27 cellular contexts compared by ENCODE assay signal in genomic region chr10:110805292-110805691, GRCh38.
DNase-seq lines count a peak whose midpoint lies in the region; ATAC-seq, FAIRE-seq and TF ChIP-seq lines count a peak whose summit lies in the region.
"Had no signal": no experiment of that assay in that cellular context is flagged by ENCODE, and none has a peak within 500 bp of the region (broad histone marks: within the 10 kb centered on the region; RNA-seq: fewer than 3 reads in every experiment).

No MANE protein-coding gene starts in this region.

- no peak for FAIRE-seq in pancreas (lab: Jason Lieb, UNC)
- FAIRE-seq: GM12892, islet of Langerhans had no signal

- H3F3A ChIP-seq in smooth muscle cell (ENCODE audit: low read depth), result no peaks in the 10 kb centered on the region

- peak overlapping the region; percentile 36 for H2AFZ ChIP-seq in smooth muscle cell (ENCODE audit: low read depth)

- peaks cover 2% of the 10 kb centered on the region for H3K36me3 Mint-ChIP-seq in T-helper 1 cell treated with Interleukin-12 subunit alpha and Interleukin-12 subunit beta and Interleukin-4 antibody, amounts not matched to agents 30 μg/mL and 1 μg/mL, for 36 hours (ENCODE audit: low read depth)
- H3K36me3 Mint-ChIP-seq in osteocyte (ENCODE audit: unreplicated experiment), result no peaks in the 10 kb centered on the region

- no peaks in the 10 kb centered on the region for H3K79me2 ChIP-seq in smooth muscle cell (ENCODE audit: low read depth)

- ATAC-seq in Panc1, result no peak
- peak; percentile 26 for ATAC-seq in esophagus mucosa
- ATAC-seq in pancreas, result no peak
- ATAC-seq: effector memory CD8-positive, alpha-beta T cell; gastroesophageal sphincter had no signal

- BruUV-seq in Panc1 (replicated peaks; lab: Mats Ljungman, UMichigan), result no TSS peak

- H3K9ac ChIP-seq in smooth muscle cell (ENCODE audit: low read depth), result no peak overlapping the region
- H3K9ac ChIP-seq: SK-N-SH had no signal

- H3K27ac Mint-ChIP-seq in T-helper 1 cell treated with Interleukin-12 subunit alpha and Interleukin-12 subunit beta and Interleukin-4 antibody, amounts not matched to agents 30 μg/mL and 1 μg/mL, for 36 hours, result peak overlapping the region; percentile 54
- H3K27ac Mint-ChIP-seq in osteocyte (ENCODE audit: unreplicated experiment), result no peak overlapping the region
- H3K27ac Mint-ChIP-seq: B cell, H9, nephron progenitor cell, type B pancreatic cell had no signal

- POLR2A ChIA-PET in Panc1 (lab: Charles Lee), result no interaction called here

- TF ChIP-seq CTCF in Panc1 (IDR thresholded peaks at IDR 0.05) (no peak), smooth muscle cell (IDR thresholded peaks at IDR 0.05; ENCODE audit: borderline replicate concordance, insufficient read depth, poor library complexity, severe bottlenecking) (no peak), pancreas (IDR thresholded peaks at IDR 0.05) (no peak), osteocyte (IDR thresholded peaks at IDR 0.05) (no peak)

- no peak for DNase-seq in T-helper 1 cell
- no peak for DNase-seq in Panc1 (ENCODE audit: low read depth, low spot score)
- no peak for DNase-seq in smooth muscle cell (lab: John Stamatoyannopoulos, UW; ENCODE audit: unreplicated experiment)
- no peak for DNase-seq in pancreas
- DNase-seq in osteocyte (ENCODE audit: extremely low spot score, unreplicated experiment), result no peak
- no peak for DNase-seq in NCI-H1436 (lab: John Stamatoyannopoulos, UW)
- DNase-seq: activated CD4-positive, alpha-beta T cell treated with anti-CD3 and anti-CD28 coated beads, Interleukin-2, amount 50 U/mL, for 4 hours; activated gamma-delta T cell; activated T-cell treated with anti-CD3 and anti-CD28 coated beads for 4 hours; colonic mucosa; COR-L47; effector memory CD8-positive, alpha-beta T cell; H9; Kasumi-1; NCI-H187; NCI-H526; nephron progenitor cell; SK-N-SH; T1000 had no signal

- H3K36me3 ChIP-seq in Panc1 (ENCODE audit: control insufficient read depth, insufficient read depth, low read length) (no peaks in the 10 kb centered on the region), smooth muscle cell (ENCODE audit: low read depth) (no peaks in the 10 kb centered on the region), pancreas (no peaks in the 10 kb centered on the region)
- H3K36me3 ChIP-seq: colonic mucosa, gastroesophageal sphincter had no signal

- H3K27me3 Mint-ChIP-seq in T-helper 1 cell treated with Interleukin-12 subunit alpha and Interleukin-12 subunit beta and Interleukin-4 antibody, amounts not matched to agents 30 μg/mL and 1 μg/mL, for 36 hours (ENCODE audit: low read depth), result peaks cover 3% of the 10 kb centered on the region
- H3K27me3 Mint-ChIP-seq in osteocyte (ENCODE audit: unreplicated experiment), result no peaks in the 10 kb centered on the region
- H3K27me3 Mint-ChIP-seq: effector memory CD8-positive, alpha-beta T cell; type B pancreatic cell had no signal

- intact Hi-C loops in Panc1 (cut with micrococcal nuclease; ENCODE audit: unreplicated experiment) (no loop called here), pancreas (cut with DNase I) (loop anchor here in 1 of 3 donors (10.0 kb wide), 1 partner anchor 60 kb away; no protein-coding TSS in a partner anchor)

- no peaks in the 10 kb centered on the region for H3K9me3 Mint-ChIP-seq in T-helper 1 cell treated with Interleukin-12 subunit alpha and Interleukin-12 subunit beta and Interleukin-4 antibody, amounts not matched to agents 30 μg/mL and 1 μg/mL, for 36 hours
- no peaks in the 10 kb centered on the region for H3K9me3 Mint-ChIP-seq in osteocyte (ENCODE audit: unreplicated experiment)
- H3K9me3 Mint-ChIP-seq: effector memory CD8-positive, alpha-beta T cell; H9; nephron progenitor cell had no signal

- H3K4me1 Mint-ChIP-seq in T-helper 1 cell treated with Interleukin-12 subunit alpha and Interleukin-12 subunit beta and Interleukin-4 antibody, amounts not matched to agents 30 μg/mL and 1 μg/mL, for 36 hours (ENCODE audit: low read depth), result peaks cover 36% of the 10 kb centered on the region
- H3K4me1 Mint-ChIP-seq in osteocyte (ENCODE audit: unreplicated experiment), result peaks cover 24% of the 10 kb centered on the region

- no peak overlapping the region for H3K4me3 Mint-ChIP-seq in T-helper 1 cell treated with Interleukin-12 subunit alpha and Interleukin-12 subunit beta and Interleukin-4 antibody, amounts not matched to agents 30 μg/mL and 1 μg/mL, for 36 hours
- no peak overlapping the region for H3K4me3 Mint-ChIP-seq in osteocyte (ENCODE audit: unreplicated experiment)
- H3K4me3 Mint-ChIP-seq: B cell, H9, nephron progenitor cell, type B pancreatic cell had no signal

- H3K4me1 ChIP-seq in Panc1 (ENCODE audit: control insufficient read depth, insufficient read depth, low read length) (peaks cover 2% of the 10 kb centered on the region; the same call in 1 of the 2 replicates), smooth muscle cell (ENCODE audit: low read depth) (peaks cover 11% of the 10 kb centered on the region), pancreas (peaks cover 15 to 35% (median 28%) of the 10 kb centered on the region in 3 donors)

- CTCF ChIA-PET in Panc1 (lab: Charles Lee), result no interaction called here

- in situ Hi-C loops in Panc1 (cut with HindIII; ENCODE audit: low pct_unique_long_range_greater_than_20kb, low sequenced_read_pairs), result no loop called here

- H3K9me3 ChIP-seq in Panc1 (ENCODE audit: control insufficient read depth, insufficient read depth, low read depth, low read length) (no peaks in the 10 kb centered on the region), smooth muscle cell (replicated peaks; ENCODE audit: low read depth) (no peaks in the 10 kb centered on the region), pancreas (no peaks in the 10 kb centered on the region)
- H3K9me3 ChIP-seq: colonic mucosa, gastroesophageal sphincter, SK-N-SH had no signal

- H3K27me3 ChIP-seq in Panc1 (ENCODE audit: control insufficient read depth, insufficient read depth, low read length) (peaks cover 15% of the 10 kb centered on the region; the same call in 1 of the 2 replicates), smooth muscle cell (ENCODE audit: low read depth) (no peaks in the 10 kb centered on the region), pancreas (no peaks in the 10 kb centered on the region)
- H3K27me3 ChIP-seq: colonic mucosa, gastroesophageal sphincter had no signal

- H3K27ac ChIP-seq in Panc1 (ENCODE audit: low read length) (peak overlapping the region; percentile 48; the same call in 1 of the 2 replicates), smooth muscle cell (ENCODE audit: low read depth) (no peak overlapping the region), pancreas (no peak overlapping the region)
- H3K27ac ChIP-seq: colonic mucosa, gastroesophageal sphincter, HL-60 had no signal

- WGBS in smooth muscle cell (ENCODE audit: low lambda C conversion rate), result 67% methylated on average over 5 of the region's 5 CpGs
- WGBS in pancreas, 2 donors, result 67 to 71% methylated on average over 5 of the region's 5 CpGs

- H4K20me1 ChIP-seq in smooth muscle cell (ENCODE audit: low read depth), result no peaks in the 10 kb centered on the region

- H3K4me3 ChIP-seq in Panc1 (ENCODE audit: low read depth in 2 of 2, low read length in 2 of 2) (no peak overlapping the region), smooth muscle cell (no peak overlapping the region), pancreas (no peak overlapping the region)
- H3K4me3 ChIP-seq: colonic mucosa, gastroesophageal sphincter had no signal

- no peak overlapping the region for H3K4me2 ChIP-seq in smooth muscle cell
- H3K4me2 ChIP-seq: SK-N-SH had no signal
